Comparison of ENCODE assay signal across 8 cellular contexts in the genomic region with DNA sequence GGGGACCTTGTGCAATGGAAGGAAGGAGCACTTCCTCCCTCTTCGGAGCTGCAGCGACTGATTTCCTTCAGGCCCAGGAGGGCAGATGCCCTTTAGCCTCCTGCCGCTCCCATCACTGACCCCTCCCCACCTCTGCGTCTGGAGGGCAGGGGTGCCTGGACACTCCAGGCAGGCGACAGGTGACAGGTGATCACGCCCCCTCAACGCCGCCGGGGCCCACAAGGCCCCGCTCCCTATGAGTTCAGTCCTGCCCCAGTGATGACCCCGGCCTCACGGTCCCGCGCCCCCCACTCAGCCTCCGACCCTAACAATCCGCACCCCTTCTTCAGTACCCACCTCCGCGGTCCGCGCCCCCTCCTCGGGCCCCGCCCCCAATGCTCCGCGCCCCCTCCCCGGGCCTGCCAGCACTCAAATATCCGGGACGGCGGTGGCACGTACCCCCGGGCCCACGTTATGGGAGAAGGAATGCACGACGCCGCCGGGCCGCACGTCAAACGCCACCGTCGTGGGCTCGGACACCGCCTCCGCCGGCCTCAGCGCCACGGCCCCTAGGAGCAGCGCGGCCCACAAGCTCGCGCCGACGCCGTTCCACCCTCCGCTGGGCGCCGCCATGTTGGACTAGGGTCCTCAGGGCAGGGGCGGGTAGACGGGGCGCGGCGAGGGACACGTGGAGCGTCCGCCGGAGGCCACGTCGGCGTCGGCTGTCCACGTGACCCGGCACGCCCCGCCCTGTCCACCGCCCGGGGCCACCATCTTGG. TPM values are rescaled to one million over a fixed set of nuclear protein-coding genes. Genes with fewer than 3 reads are reported as not detected.
DNase-seq lines count a peak whose midpoint lies in the region; ATAC-seq, FAIRE-seq and TF ChIP-seq lines count a peak whose summit lies in the region.

A gene (minus strand): TSS at position 620 of the 758 bp plus-strand sequence. CDS start 8 bp downstream, at position 612.

- TF ChIP-seq CTCF in ascending aorta (IDR thresholded peaks at IDR 0.05), result no peak
- no peak for TF ChIP-seq CTCF in vagina (IDR thresholded peaks at IDR 0.05)

- DNase-seq in GM12891 (ENCODE audit: insufficient read length, low spot score) (peak; percentile 100), NCI-H2081 (lab: John Stamatoyannopoulos, UW) (peak; percentile 81 to 85), T-helper 22 cell (ENCODE audit: low read depth) (peak; percentile 88), ascending aorta (ENCODE audit: low spot score in 2 of 2) (peak; percentile 50 to 94), hepatic stellate cell (ENCODE audit: low spot score) (peak; percentile 100), renal cortical epithelial cell (ENCODE audit: low read depth) (peak; percentile 51), vagina (ENCODE audit: extremely low spot score in 2 of 2) (no peak)

- peak; percentile 72 for TF ChIP-seq POLR2A in GM12891 (IDR thresholded peaks at IDR 0.05; ENCODE audit: low read depth, low read length)
- no peak for TF ChIP-seq POLR2A in vagina (IDR thresholded peaks at IDR 0.05)

- no peaks in the 10 kb centered on the region for H3K9me3 ChIP-seq in ascending aorta
- H3K9me3 ChIP-seq in vagina, result no peaks in the 10 kb centered on the region

- peak within 1 kb of the TSS; percentile 71 to 83 for H3K27ac ChIP-seq in ascending aorta
- peak within 1 kb of the TSS; percentile 69 for H3K27ac ChIP-seq in vagina

- H3K36me3 ChIP-seq in ascending aorta (peaks cover 21 to 35% of the 10 kb centered on the region in 2 donors), vagina (peaks cover 0 to 30% of the 10 kb centered on the region in 2 donors)

- intact Hi-C loops in ascending aorta (cut with DNase I) (loop anchor here (1.0 to 2.0 kb wide), 3 partner anchors 31 to 121 kb away; a partner anchor contains a TSS), vagina (cut with DNase I) (no loop called here)

- H3K27me3 ChIP-seq in ascending aorta (no peaks in the 10 kb centered on the region), vagina (no peaks in the 10 kb centered on the region)

- H3K4me1 ChIP-seq in ascending aorta (peaks cover 0 to 13% of the 10 kb centered on the region in 2 donors), vagina (peaks cover 28% of the 10 kb centered on the region)

- H3K4me3 ChIP-seq in ascending aorta (peak within 1 kb of the TSS; percentile 86 to 94), vagina (peak within 1 kb of the TSS; percentile 87 to 91)

- peak; percentile 98 for FAIRE-seq in GM12891 (lab: Jason Lieb, UNC)

- ATAC-seq in HG02885 (IDR thresholded peaks at IDR 0.05; ENCODE audit: poor library complexity, unreplicated experiment), result peak; percentile 92

TF ChIP-seq in GM12891, 5 proteins besides CTCF, POLR2A, EP300 and RAD21:
- TF ChIP-seq POLR2AphosphoS5 (IDR thresholded peaks at IDR 0.05; ENCODE audit: low read depth, low read length), result peak; percentile 72
- peak; percentile 88 for TF ChIP-seq TAF1 (IDR thresholded peaks at IDR 0.05; ENCODE audit: low read depth, low read length)
- TF ChIP-seq SPI1 (IDR thresholded peaks at IDR 0.05; ENCODE audit: low read depth, low read length), result peak; percentile 74
- TF ChIP-seq PAX5 (IDR thresholded peaks at IDR 0.05; ENCODE audit: insufficient read depth, low read length, severe bottlenecking), result no peak
TF ChIP-seq in GM12891: peak in this region for 3.

RNA-seq across cellular contexts. Expression of the gene that starts here (rescaled TPM):
- 85.7 TPM for polyA plus RNA-seq in GM12891 (2012; ENCODE audit: low read depth, missing spikeins)
- total RNA-seq in ascending aorta (49.0 TPM), renal cortical epithelial cell (52.1 and 140 TPM in 2 replicates), vagina (33.4 TPM)

Comparison
In these comparisons a context has a peak if more than half of its experiments do, and no peak if none do; other contexts are left out.
1. DNase-seq: peak in GM12891 (single experiment), NCI-H2081 (2 of 2), T-helper 22 cell (single experiment), ascending aorta (2 of 2), hepatic stellate cell (single experiment) and renal cortical epithelial cell (single experiment); none in vagina (0 of 2).